7 cellular contexts compared by ENCODE assay signal in the genomic region with DNA sequence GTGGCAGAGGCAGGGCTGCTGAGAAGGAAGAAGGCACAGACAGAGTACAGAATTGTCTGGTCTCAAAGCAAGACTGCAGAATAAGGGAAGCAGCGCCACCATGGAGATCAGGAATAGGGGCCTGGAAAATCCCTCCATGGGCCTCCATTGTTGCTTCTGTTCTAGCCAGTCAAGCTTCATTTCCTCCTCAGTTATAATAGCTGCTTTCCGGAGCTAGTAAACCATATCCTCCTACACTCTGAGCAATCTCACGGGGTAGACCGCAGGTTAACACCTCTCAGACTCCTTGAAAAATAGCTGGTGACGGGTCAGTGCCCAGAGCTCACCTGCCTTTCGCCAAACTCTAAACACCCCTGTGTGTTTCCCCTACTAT. TPM values are rescaled to one million over a fixed set of nuclear protein-coding genes. Genes with fewer than 3 reads are reported as not detected.
DNase-seq lines count a peak whose midpoint lies in the region; ATAC-seq lines count a peak whose summit lies in the region.

No MANE protein-coding gene starts in this region.

- ATAC-seq in GM18907 (IDR thresholded peaks at IDR 0.05; ENCODE audit: unreplicated experiment) (peak; percentile 52), HG02870 (IDR thresholded peaks at IDR 0.05; ENCODE audit: unreplicated experiment) (peak; percentile 43), T-helper 17 cell (peak; percentile 81)

- peaks cover 21 to 32% of the 10 kb centered on the region in 2 donors for H3K4me1 ChIP-seq in duodenal mucosa (ENCODE audit: control insufficient read depth in 1 of 2, insufficient read depth in 2 of 2, low read length in 2 of 2)

- DNase-seq in T-helper 17 cell (peak in 2 of 3 donors; percentile 13 to 15), HCEC 1CT (no peak), NCI-H2227 treated with DMSO at 0.1 percent for 48 hours (lab: John Stamatoyannopoulos, UW) (no peak)
- peak; percentile 28 for DNase-seq in stimulated activated CD4-positive, alpha-beta T cell treated with anti-CD3 and anti-CD28 coated beads, Interleukin-2, amount 100 ng/mL, for 4 hours (ENCODE audit: low read depth)

- peak overlapping the region in 1 of 2 donors; percentile 24 for H3K9ac ChIP-seq in duodenal mucosa (ENCODE audit: low read depth in 1 of 2, low read length in 2 of 2)

- no peaks in the 10 kb centered on the region for H3K27me3 ChIP-seq in duodenal mucosa (ENCODE audit: control insufficient read depth in 1 of 2, insufficient read depth in 2 of 2, low read length in 2 of 2)

- no peaks in the 10 kb centered on the region for H3K27me3 Mint-ChIP-seq in T-helper 17 cell

- H3K4me3 Mint-ChIP-seq in T-helper 17 cell = peak overlapping the region; percentile 90

- peaks cover 4% of the 10 kb centered on the region for H3K36me3 Mint-ChIP-seq in T-helper 17 cell (ENCODE audit: low read depth)

- H3K4me1 Mint-ChIP-seq in T-helper 17 cell = peaks cover 58% of the 10 kb centered on the region

- peaks cover 8 to 9% of the 10 kb centered on the region in 2 donors for H3K36me3 ChIP-seq in duodenal mucosa (ENCODE audit: control insufficient read depth in 1 of 2, insufficient read depth in 2 of 2, low read length in 2 of 2)

- H3K9me3 ChIP-seq in T-helper 17 cell (ENCODE audit: control insufficient read depth, low read length, poor library complexity, severe bottlenecking) (no peaks in the 10 kb centered on the region), duodenal mucosa (ENCODE audit: control insufficient read depth in 1 of 2, low read length in 2 of 2) (no peaks in the 10 kb centered on the region)

- peak overlapping the region; percentile 69 for H3K27ac ChIP-seq in duodenal mucosa (ENCODE audit: low read depth, low read length)

- H3K4me3 ChIP-seq in duodenal mucosa (ENCODE audit: low read depth in 1 of 2, low read length in 2 of 2) = peak overlapping the region in 1 of 2 donors; percentile 86

- H3K27ac Mint-ChIP-seq in T-helper 17 cell = peak overlapping the region; percentile 97

RNA-seq across cellular contexts. Expression of gene HLA-DMB, which starts 0.6 kb away (rescaled TPM):
- total RNA-seq in T-helper 17 cell = 10 to 100 TPM; 11.1 to 23.3 TPM

RNA-seq across cellular contexts. Expression of gene HLA-DMA, which starts 11.5 kb away (rescaled TPM):
- 10 to 100 TPM; 20.9 to 23.4 TPM for total RNA-seq in T-helper 17 cell

RNA-seq across cellular contexts. Expression of gene BRD2, which starts 27.0 kb away (rescaled TPM):
- total RNA-seq in T-helper 17 cell = 100 to 1,000 TPM; 409 to 459 TPM

Comparison
In these comparisons a context has a peak if more than half of its experiments do, and no peak if none do; other contexts are left out.
1. DNase-seq: peak in T-helper 17 cell (2 of 3) and stimulated activated CD4-positive, alpha-beta T cell treated with anti-CD3 and anti-CD28 coated beads, Interleukin-2, amount 100 ng/mL, for 4 hours (single experiment); none in HCEC 1CT (single experiment) and NCI-H2227 treated with DMSO at 0.1 percent for 48 hours (single experiment).
2. Peak in every context shown above with its lines, with median percentiles within 50 percentile points of each other: ATAC-seq.